8 cellular contexts compared by ENCODE assay signal in the genomic region with DNA sequence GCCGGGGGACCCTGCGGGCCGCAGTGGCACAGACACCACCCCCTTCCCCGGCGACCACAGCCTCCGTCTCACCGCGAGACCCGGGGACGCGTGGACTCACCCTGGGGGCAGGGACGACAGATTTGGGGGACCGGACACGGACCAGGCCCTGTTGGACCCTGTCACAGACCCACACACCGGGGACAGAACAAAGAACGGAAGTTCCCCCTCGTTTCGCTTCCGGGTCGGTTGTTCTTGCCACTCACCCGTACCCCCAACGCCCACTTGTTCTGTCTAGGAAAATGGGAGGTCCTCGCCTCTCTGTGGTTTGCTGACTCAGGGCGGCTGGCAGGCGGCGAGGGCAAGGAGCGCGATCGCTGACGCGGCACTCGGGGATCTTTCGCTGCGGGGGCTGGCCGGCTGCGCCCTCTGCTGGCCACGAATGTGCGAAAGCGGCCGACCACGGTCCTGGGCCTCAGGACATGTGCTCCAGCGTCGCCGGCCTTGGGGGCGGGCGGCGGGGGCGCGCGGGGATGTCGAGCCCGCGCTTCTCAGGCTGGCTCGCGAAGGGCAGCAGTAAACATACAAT. TPM values are rescaled to one million over a fixed set of nuclear protein-coding genes. Genes with fewer than 3 reads are reported as not detected.
A peak's percentile ranks its signal among the peaks of the same experiment; 100 is the strongest.
DNase-seq lines count a peak whose midpoint lies in the region; ATAC-seq and TF ChIP-seq lines count a peak whose summit lies in the region.

A gene (minus strand): TSS at position 189 of the 568 bp plus-strand sequence. CDS start 4,366 bp downstream, outside the sequence.

- peaks cover 17% of the 10 kb centered on the region for H3K4me1 ChIP-seq in CD8-positive, alpha-beta T cell (ENCODE audit: insufficient read depth, low read length)
- H3K4me1 ChIP-seq in liver (ENCODE audit: control insufficient read depth in 4 of 4, insufficient read depth in 4 of 4, low read length in 3 of 4) = peaks cover 12 to 34% (median 29%) of the 10 kb centered on the region in 4 donors

- peaks cover 30% of the 10 kb centered on the region for H3K36me3 Mint-ChIP-seq in CD8-positive, alpha-beta T cell
- peaks cover 16% of the 10 kb centered on the region for H3K36me3 Mint-ChIP-seq in activated CD4-positive, alpha-beta memory T cell treated with anti-CD3 and anti-CD28 coated beads for 36 hours

- peak; percentile 87 to 92 for TF ChIP-seq RAD21 in liver (IDR thresholded peaks at IDR 0.05)

- peak; percentile 98 for TF ChIP-seq CTCF in CD8-positive, alpha-beta T cell (IDR thresholded peaks at IDR 0.05)
- TF ChIP-seq CTCF in dorsolateral prefrontal cortex (IDR thresholded peaks at IDR 0.05 in 54 of 56, conservative IDR thresholded peaks at IDR 0.05 in 2 of 56; ENCODE audit: low read depth in 1 of 56, partially characterized antibody in 56 of 56) (peak; percentile 88 to 100 (median 98)), liver (IDR thresholded peaks at IDR 0.05; ENCODE audit: low read depth, low read length, missing input control) (peak; percentile 88)

- H3K9ac ChIP-seq in liver (ENCODE audit: low read depth in 1 of 2, low read length in 2 of 2) = peak within 1 kb of the TSS; percentile 88 to 96

- H3K9me3 ChIP-seq in CD8-positive, alpha-beta T cell (ENCODE audit: low read length) = no peaks in the 10 kb centered on the region
- no peaks in the 10 kb centered on the region for H3K9me3 ChIP-seq in liver (ENCODE audit: control insufficient read depth in 4 of 4, low read length in 3 of 4)

- intact Hi-C loops in CD8-positive, alpha-beta T cell (cut with DNase I, micrococcal nuclease) = loop anchor here (1.0 to 10.0 kb wide), 15 partner anchors 19 to 1173 kb away; a partner anchor contains a TSS
- intact Hi-C loops in activated CD4-positive, alpha-beta memory T cell treated with anti-CD3 and anti-CD28 coated beads for 36 hours (cut with micrococcal nuclease) = loop anchor here (1.0 to 10.0 kb wide), 7 partner anchors 20 to 577 kb away; a partner anchor contains a TSS
- intact Hi-C loops in dorsolateral prefrontal cortex (cut with DNase I) = loop anchor here (1.0 to 10.0 kb wide), 3 partner anchors 34 to 87 kb away; a partner anchor contains a TSS

- under 1% methylated on average over 55 of the region's 55 CpGs for WGBS in liver

- H3K4me3 Mint-ChIP-seq in CD8-positive, alpha-beta T cell = peak within 1 kb of the TSS; percentile 94
- H3K4me3 Mint-ChIP-seq in activated CD4-positive, alpha-beta memory T cell treated with anti-CD3 and anti-CD28 coated beads for 36 hours = peak within 1 kb of the TSS; percentile 83

- H3K27me3 ChIP-seq in CD8-positive, alpha-beta T cell (ENCODE audit: insufficient read depth, low read length) = no peaks in the 10 kb centered on the region
- H3K27me3 ChIP-seq in dorsolateral prefrontal cortex (no peaks in the 10 kb centered on the region), liver (ENCODE audit: control insufficient read depth in 4 of 4, insufficient read depth in 4 of 4, low read length in 3 of 4) (no peaks in the 10 kb centered on the region)

- H3K4me3 ChIP-seq in CD8-positive, alpha-beta T cell (ENCODE audit: low read depth, low read length) = peak within 1 kb of the TSS; percentile 65
- H3K4me3 ChIP-seq in dorsolateral prefrontal cortex (peak within 1 kb of the TSS; percentile 62 to 100 (median 97)), liver (ENCODE audit: low read depth in 1 of 3, low read length in 3 of 3) (peak within 1 kb of the TSS; percentile 80 to 90 (median 83))

- peak within 1 kb of the TSS; percentile 58 for H3K27ac ChIP-seq in CD8-positive, alpha-beta T cell (ENCODE audit: low read depth, low read length)
- peak within 1 kb of the TSS; percentile 28 to 97 (median 88) for H3K27ac ChIP-seq in dorsolateral prefrontal cortex
- H3K27ac ChIP-seq in liver (ENCODE audit: low read depth in 1 of 2, low read length in 2 of 2) = peak within 1 kb of the TSS; percentile 89 to 90

- peak within 1 kb of the TSS; percentile 96 for H3K27ac Mint-ChIP-seq in CD8-positive, alpha-beta T cell
- H3K27ac Mint-ChIP-seq in activated CD4-positive, alpha-beta memory T cell treated with anti-CD3 and anti-CD28 coated beads for 36 hours = peak within 1 kb of the TSS; percentile 85

- peak; percentile 94 to 99 (median 95) for DNase-seq in CD8-positive, alpha-beta T cell
- DNase-seq in HK-2 (ENCODE audit: unreplicated experiment) (peak; percentile 99), NCI-H82 treated with DMSO at 0.1 percent for 48 hours (lab: John Stamatoyannopoulos, UW; ENCODE audit: unreplicated experiment) (peak; percentile 97), dorsolateral prefrontal cortex (peak; percentile 97 to 100 (median 99))
- DNase-seq in activated CD4-positive, alpha-beta memory T cell treated with anti-CD3 and anti-CD28 coated beads for 36 hours = peak; percentile 99
- peak; percentile 99 for DNase-seq in stimulated activated CD4-positive, alpha-beta T cell treated with anti-CD3 and anti-CD28 coated beads, Interleukin-4, amount 100 ng/mL, for 24 hours

- H3K36me3 ChIP-seq in CD8-positive, alpha-beta T cell (ENCODE audit: insufficient read depth, low read length) = peaks cover 8% of the 10 kb centered on the region
- H3K36me3 ChIP-seq in liver (ENCODE audit: control insufficient read depth in 4 of 4, insufficient read depth in 3 of 4, low read depth in 1 of 4, low read length in 3 of 4) = peaks cover 0 to 10% (median 4%) of the 10 kb centered on the region in 4 donors

- peaks cover 38% of the 10 kb centered on the region for H3K4me1 Mint-ChIP-seq in CD8-positive, alpha-beta T cell (ENCODE audit: low read depth)
- H3K4me1 Mint-ChIP-seq in activated CD4-positive, alpha-beta memory T cell treated with anti-CD3 and anti-CD28 coated beads for 36 hours (ENCODE audit: low read depth) = peaks cover 29% of the 10 kb centered on the region

- CTCF ChIA-PET in CD8-positive, alpha-beta T cell (lab: Charles Lee) = interaction anchor here (0.9 to 4.5 kb wide), 4 partner anchors 10 to 88 kb away, joined by 3 to 17 read pairs (median 4); a partner anchor contains a TSS
- CTCF ChIA-PET in activated CD4-positive, alpha-beta memory T cell treated with anti-CD3 and anti-CD28 coated beads for 36 hours (lab: Charles Lee) = interaction anchor here (0.8 to 1.9 kb wide), 7 partner anchors 9 to 326 kb away, joined by 3 to 8 read pairs (median 5); a partner anchor contains a TSS

- H3K9me3 Mint-ChIP-seq in CD8-positive, alpha-beta T cell = no peaks in the 10 kb centered on the region
- no peaks in the 10 kb centered on the region for H3K9me3 Mint-ChIP-seq in activated CD4-positive, alpha-beta memory T cell treated with anti-CD3 and anti-CD28 coated beads for 36 hours

- no peaks in the 10 kb centered on the region for H3K27me3 Mint-ChIP-seq in CD8-positive, alpha-beta T cell (ENCODE audit: low read depth)
- no peaks in the 10 kb centered on the region for H3K27me3 Mint-ChIP-seq in activated CD4-positive, alpha-beta memory T cell treated with anti-CD3 and anti-CD28 coated beads for 36 hours

- peak; percentile 88 for ATAC-seq in CD8-positive, alpha-beta T cell
- ATAC-seq in GM19452 (IDR thresholded peaks at IDR 0.05; ENCODE audit: unreplicated experiment) = peak; percentile 85

- POLR2A ChIA-PET in CD8-positive, alpha-beta T cell (lab: Charles Lee) = interaction anchor here (0.7 to 1.3 kb wide), 6 partner anchors 12 to 347 kb away, joined by 3 to 9 read pairs (median 3); a partner anchor contains a TSS
- POLR2A ChIA-PET in activated CD4-positive, alpha-beta memory T cell treated with anti-CD3 and anti-CD28 coated beads for 36 hours (lab: Charles Lee) = interaction anchor here (0.8 to 1.4 kb wide), 4 partner anchors 10 to 67 kb away, joined by 3 to 17 read pairs (median 4); a partner anchor contains a TSS

TF ChIP-seq in liver, 16 proteins besides CTCF, POLR2A, EP300 and RAD21 (continues in another document):
- TF ChIP-seq, protein P1, sequence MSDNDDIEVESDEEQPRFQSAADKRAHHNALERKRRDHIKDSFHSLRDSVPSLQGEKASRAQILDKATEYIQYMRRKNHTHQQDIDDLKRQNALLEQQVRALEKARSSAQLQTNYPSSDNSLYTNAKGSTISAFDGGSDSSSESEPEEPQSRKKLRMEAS (IDR thresholded peaks at IDR 0.05) = no peak
- TF ChIP-seq, protein P2, sequence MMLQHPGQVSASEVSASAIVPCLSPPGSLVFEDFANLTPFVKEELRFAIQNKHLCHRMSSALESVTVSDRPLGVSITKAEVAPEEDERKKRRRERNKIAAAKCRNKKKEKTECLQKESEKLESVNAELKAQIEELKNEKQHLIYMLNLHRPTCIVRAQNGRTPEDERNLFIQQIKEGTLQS (IDR thresholded peaks at IDR 0.05) = no peak
- peak; percentile 70 to 72 for TF ChIP-seq RXRA (IDR thresholded peaks at IDR 0.05)
- TF ChIP-seq JUND (IDR thresholded peaks at IDR 0.05) = peak; percentile 31 to 69
- TF ChIP-seq, protein P3, sequence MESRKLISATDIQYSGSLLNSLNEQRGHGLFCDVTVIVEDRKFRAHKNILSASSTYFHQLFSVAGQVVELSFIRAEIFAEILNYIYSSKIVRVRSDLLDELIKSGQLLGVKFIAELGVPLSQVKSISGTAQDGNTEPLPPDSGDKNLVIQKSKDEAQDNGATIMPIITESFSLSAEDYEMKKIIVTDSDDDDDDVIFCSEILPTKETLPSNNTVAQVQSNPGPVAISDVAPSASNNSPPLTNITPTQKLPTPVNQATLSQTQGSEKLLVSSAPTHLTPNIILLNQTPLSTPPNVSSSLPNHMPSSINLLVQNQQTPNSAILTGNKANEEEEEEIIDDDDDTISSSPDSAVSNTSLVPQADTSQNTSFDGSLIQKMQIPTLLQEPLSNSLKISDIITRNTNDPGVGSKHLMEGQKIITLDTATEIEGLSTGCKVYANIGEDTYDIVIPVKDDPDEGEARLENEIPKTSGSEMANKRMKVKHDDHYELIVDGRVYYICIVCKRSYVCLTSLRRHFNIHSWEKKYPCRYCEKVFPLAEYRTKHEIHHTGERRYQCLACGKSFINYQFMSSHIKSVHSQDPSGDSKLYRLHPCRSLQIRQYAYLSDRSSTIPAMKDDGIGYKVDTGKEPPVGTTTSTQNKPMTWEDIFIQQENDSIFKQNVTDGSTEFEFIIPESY (IDR thresholded peaks at IDR 0.05) = peak; percentile 45
- TF ChIP-seq FOXA1 (IDR thresholded peaks at IDR 0.05) = peak; percentile 84
- TF ChIP-seq NR2F2 (IDR thresholded peaks at IDR 0.05) = peak; percentile 68
- no peak for TF ChIP-seq TAF1 (conservative IDR thresholded peaks at IDR 0.05)
- peak; percentile 96 to 98 for TF ChIP-seq GABPA (IDR thresholded peaks at IDR 0.05 in 1 of 2, conservative IDR thresholded peaks at IDR 0.05 in 1 of 2)
- TF ChIP-seq FOXA2 (IDR thresholded peaks at IDR 0.05) = peak; percentile 22
- TF ChIP-seq HNF4G (IDR thresholded peaks at IDR 0.05) = peak; percentile 31
- TF ChIP-seq SP1 (IDR thresholded peaks at IDR 0.05) = peak; percentile 85

RNA-seq across cellular contexts. Expression of the gene that starts here (rescaled TPM):
- 10 to 100 TPM; 34.9 to 35.6 TPM for total RNA-seq in CD8-positive, alpha-beta T cell
- total RNA-seq in activated CD4-positive, alpha-beta memory T cell treated with anti-CD3 and anti-CD28 coated beads for 36 hours = 10 to 100 TPM; 18.0 to 18.6 TPM
- 10 to 100 TPM; 17.5 to 42.7 (median 26.8) TPM for total RNA-seq in dorsolateral prefrontal cortex
- total RNA-seq in liver = 10 to 100 TPM; 14.0 to 18.2 TPM
- polyA plus RNA-seq in liver = 10 to 100 TPM; 10.2 to 10.4 TPM

Comparison
In these comparisons a context has a peak if more than half of its experiments do, and no peak if none do; other contexts are left out.
1. Peak in every context shown above with its lines: DNase-seq, ATAC-seq, H3K4me3 ChIP-seq and H3K27ac ChIP-seq.